Comparison of ENCODE assay signal across 8 cellular contexts in genomic region chr14:100214768-100215079, GRCh38. TPM values are rescaled to one million over a fixed set of nuclear protein-coding genes. Genes with fewer than 3 reads are reported as not detected.
DNase-seq lines count a peak whose midpoint lies in the region; ATAC-seq and TF ChIP-seq lines count a peak whose summit lies in the region.

No MANE protein-coding gene starts in this region.

- peak overlapping the region; percentile 80 for H2AFZ ChIP-seq in DND-41 (ENCODE audit: low read depth, low read length)

- H3K27me3 ChIP-seq in DND-41 (ENCODE audit: insufficient read depth, low read length, poor library complexity) (no peaks in the 10 kb centered on the region), ovary (no peaks in the 10 kb centered on the region)
- H3K27me3 ChIP-seq in effector memory CD4-positive, alpha-beta T cell (replicated peaks; ENCODE audit: control insufficient read depth, insufficient read depth, low read length, poor library complexity, severe bottlenecking): no peaks in the 10 kb centered on the region

- DNase-seq in DND-41 (no peak), ovary (no peak), hippocampal formation (lab: John Stamatoyannopoulos, UW) (no peak), cerebellar cortex (ENCODE audit: low spot score) (no peak), DMS114 treated with DMSO at 0.1 percent for 48 hours (lab: John Stamatoyannopoulos, UW; ENCODE audit: unreplicated experiment) (no peak), DMS79 (lab: John Stamatoyannopoulos, UW) (no peak)
- DNase-seq in effector memory CD4-positive, alpha-beta T cell: no peak

- H4K20me1 ChIP-seq in DND-41 (ENCODE audit: insufficient read depth, low read length): 0 out of 2 replicates have a peak, but pooled peaks cover 3% of the 10 kb centered on the region

- H3K4me1 ChIP-seq in DND-41 (ENCODE audit: insufficient read depth, low read length) (peaks cover 23% of the 10 kb centered on the region), ovary (ENCODE audit: insufficient read depth) (peaks cover 4% of the 10 kb centered on the region)
- H3K4me1 ChIP-seq in effector memory CD4-positive, alpha-beta T cell (ENCODE audit: control insufficient read depth, insufficient read depth, low read length, poor library complexity, severe bottlenecking): peaks cover 8% of the 10 kb centered on the region

- ATAC-seq in DND-41 (ENCODE audit: insufficient read depth, low read depth): no peak

- TF ChIP-seq CTCF in DND-41 (IDR thresholded peaks at IDR 0.05; ENCODE audit: borderline replicate concordance, extremely low read depth, low read length, poor library complexity, severe bottlenecking) (no peak), ovary (IDR thresholded peaks at IDR 0.05) (no peak)

- H3K9ac ChIP-seq in DND-41 (ENCODE audit: low read depth, low read length): peak overlapping the region; percentile 100

- TF ChIP-seq POLR2A in ovary (IDR thresholded peaks at IDR 0.05): no peak

- H3K4me3 ChIP-seq in DND-41 (ENCODE audit: low read depth in 1 of 2, low read length in 2 of 2) (peak overlapping the region in 1 of 2 experiments; percentile 78; a peak in 2 of 4 replicates), ovary (peak overlapping the region; percentile 74)
- peak overlapping the region; percentile 87 for H3K4me3 ChIP-seq in effector memory CD4-positive, alpha-beta T cell (ENCODE audit: insufficient read depth, low read depth, low read length, poor library complexity, severe bottlenecking)

- peak overlapping the region; percentile 82 for H3K4me2 ChIP-seq in DND-41 (ENCODE audit: insufficient read depth, low read length)

- H3K79me2 ChIP-seq in DND-41 (ENCODE audit: insufficient read depth, low read length): peaks cover 51% of the 10 kb centered on the region

- H3K9me3 ChIP-seq in DND-41 (ENCODE audit: insufficient read depth, low read length, severe bottlenecking) (no peaks in the 10 kb centered on the region), KOPT-K1 (ENCODE audit: insufficient read depth, low read length, poor library complexity, severe bottlenecking) (no peaks in the 10 kb centered on the region), ovary (no peaks in the 10 kb centered on the region)
- H3K9me3 ChIP-seq in effector memory CD4-positive, alpha-beta T cell (ENCODE audit: control insufficient read depth, low read length): no peaks in the 10 kb centered on the region

- no peaks in the 10 kb centered on the region for H3K36me3 ChIP-seq in DND-41 (ENCODE audit: insufficient read depth, low read length)
- H3K36me3 ChIP-seq in KOPT-K1 (ENCODE audit: insufficient read depth, low read length): no peaks in the 10 kb centered on the region
- H3K36me3 ChIP-seq in effector memory CD4-positive, alpha-beta T cell (ENCODE audit: control insufficient read depth, insufficient read depth, low read length): no peaks in the 10 kb centered on the region
- no peaks in the 10 kb centered on the region for H3K36me3 ChIP-seq in ovary

- no peak for TF ChIP-seq EP300 in ovary (IDR thresholded peaks at IDR 0.05)

- intact Hi-C loops in ovary (cut with DNase I): no loop called here

- 25 to 32% (median 25%) methylated on average over 12 of the region's 12 CpGs for WGBS in ovary, 3 donors

- H3K27ac ChIP-seq in DND-41 (ENCODE audit: low read length) (peak overlapping the region; percentile 68), KOPT-K1 (ENCODE audit: low read depth, low read length, poor library complexity, severe bottlenecking) (peak overlapping the region; percentile 99), ovary (peak overlapping the region; percentile 56 to 96)
- H3K27ac ChIP-seq in effector memory CD4-positive, alpha-beta T cell (ENCODE audit: insufficient read depth, low read length, poor library complexity, severe bottlenecking): peak overlapping the region; percentile 94

RNA-seq across cellular contexts. Expression of gene YY1, which starts 24.2 kb away (rescaled TPM):
- 10 to 100 TPM; 37.0 to 68.6 (median 58.1) TPM for total RNA-seq in ovary
- polyA plus RNA-seq in ovary: 10 to 100 TPM; 24.1 to 75.8 TPM

RNA-seq across cellular contexts. Expression of gene DEGS2, which starts 55.3 kb away (rescaled TPM):
- total RNA-seq in ovary: 1 to 10 TPM in 4 of 7 donors, under 1 TPM in 3; 0.45 to 7.9 (median 2.9) TPM
- 1 to 10 TPM in 1 of 2 donors, not detected in 1; 1.8 TPM for polyA plus RNA-seq in ovary
